8 cellular contexts compared by ENCODE assay signal in genomic region chr19:48954595-48955307, GRCh38. TPM values are rescaled to one million over a fixed set of nuclear protein-coding genes. Genes with fewer than 3 reads are reported as not detected.
DNase-seq lines count a peak whose midpoint lies in the region; ATAC-seq and TF ChIP-seq lines count a peak whose summit lies in the region.

BAX (plus strand) TSS chr19:48954875; CDS start chr19:48954929, 54 bp downstream.

- 0 to 1% (median 0%) methylated on average over 62 to 71 of the region's 71 CpGs for WGBS in psoas muscle, 3 donors
- under 1% methylated on average over 70 of the region's 71 CpGs for WGBS in urinary bladder

- no peak for TF ChIP-seq CTCF in GM13977 (IDR thresholded peaks at IDR 0.05; ENCODE audit: extremely low read depth, insufficient read depth, missing control alignments)
- TF ChIP-seq CTCF in psoas muscle (IDR thresholded peaks at IDR 0.05) = no peak

- peak; percentile 84 for ATAC-seq in HG02884 (IDR thresholded peaks at IDR 0.05; ENCODE audit: unreplicated experiment)
- peak; percentile 95 for ATAC-seq in left ventricle myocardium superior
- peak; percentile 91 to 94 (median 92) for ATAC-seq in psoas muscle

- H3K27me3 ChIP-seq in psoas muscle (ENCODE audit: insufficient read depth in 3 of 3, low read length in 2 of 3) = no peaks in the 10 kb centered on the region

- H3K9me3 ChIP-seq in psoas muscle = no peaks in the 10 kb centered on the region

- H3K36me3 ChIP-seq in psoas muscle (ENCODE audit: insufficient read depth in 1 of 2, low read depth in 1 of 2) = peaks cover 0 to 14% of the 10 kb centered on the region in 2 donors
- no peaks in the 10 kb centered on the region for H3K36me3 ChIP-seq in urinary bladder (ENCODE audit: insufficient read depth)

- DNase-seq in GM13977 (ENCODE audit: low spot score) = peak; percentile 98
- peak; percentile 92 for DNase-seq in NCI-H1694 treated with DMSO at 0.1 percent for 48 hours (lab: John Stamatoyannopoulos, UW)
- DNase-seq in T-helper 2 cell = peak; percentile 66 to 96 (median 79)
- DNase-seq in left ventricle myocardium superior = peak; percentile 99
- peak; percentile 97 to 99 for DNase-seq in psoas muscle

- intact Hi-C loops in left ventricle myocardium superior (cut with micrococcal nuclease) (no loop called here), psoas muscle (cut with DNase I) (loop anchor here in 1 of 2 donors (5.0 kb wide), 1 partner anchor 47 kb away; no protein-coding TSS in a partner anchor)

- H3K4me3 ChIP-seq in psoas muscle (peak within 1 kb of the TSS; percentile 98), urinary bladder (ENCODE audit: low read depth, low read length) (peak within 1 kb of the TSS; percentile 72)

- in situ Hi-C loops in GM13977 (cut with MboI; ENCODE audit: low pct_unique_long_range_greater_than_20kb, low sequenced_read_pairs, unreplicated experiment) = loop anchor here (25.0 kb wide), 2 partner anchors 92 to 317 kb away; partner anchors contain the start of genes CA11, DBP, PLEKHA4 and PPP1R15A

- H3K27ac ChIP-seq in angular gyrus (ENCODE audit: low read depth, low read length) (peak within 1 kb of the TSS; percentile 86), psoas muscle (peak within 1 kb of the TSS; percentile 88), urinary bladder (ENCODE audit: low read depth) (peak within 1 kb of the TSS; percentile 56)

- peaks cover 15% of the 10 kb centered on the region for H3K4me1 ChIP-seq in psoas muscle
- H3K4me1 ChIP-seq in urinary bladder (ENCODE audit: insufficient read depth) = no peaks in the 10 kb centered on the region

RNA-seq across cellular contexts. Expression of gene BAX, which starts in this region (rescaled TPM):
- 22.0 TPM for total RNA-seq in left ventricle myocardium superior
- 10 to 100 TPM; 16.8 to 24.4 (median 22.0) TPM for total RNA-seq in psoas muscle
- 10 to 100 TPM; 20.7 to 66.1 (median 35.6) TPM for polyA plus RNA-seq in psoas muscle
- 13.1 TPM for total RNA-seq in urinary bladder
- 73.0 TPM for polyA plus RNA-seq in urinary bladder

Comparison
In these comparisons a context has a peak if more than half of its experiments do, and no peak if none do; other contexts are left out.
1. Peak in every context shown above with its lines: DNase-seq, ATAC-seq, H3K4me3 ChIP-seq and H3K27ac ChIP-seq.